18 cellular contexts compared by ENCODE assay signal in the genomic region with DNA sequence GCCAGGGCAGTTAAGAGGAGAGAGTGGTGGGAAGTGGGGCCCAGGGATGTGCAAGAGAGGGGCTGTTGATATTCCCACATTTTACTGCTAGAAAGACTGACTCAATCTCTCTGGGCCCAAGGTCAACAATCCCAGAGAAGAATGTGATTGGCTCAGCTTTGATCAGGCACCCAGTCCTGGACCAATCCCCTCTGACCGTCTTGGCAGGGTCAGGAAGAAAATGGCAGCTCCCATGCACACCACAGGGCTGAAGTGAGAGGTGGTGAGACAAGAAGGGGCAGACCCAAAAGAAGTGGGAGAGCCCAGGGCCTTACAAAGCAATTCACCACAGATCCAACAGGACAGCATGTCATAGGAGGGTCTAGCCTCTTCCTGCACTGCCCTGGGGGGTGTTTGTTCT. TPM values are rescaled to one million over a fixed set of nuclear protein-coding genes. Genes with fewer than 3 reads are reported as not detected.
DNase-seq lines count a peak whose midpoint lies in the region; TF ChIP-seq lines count a peak whose summit lies in the region.
"Had no signal": no experiment of that assay in that cellular context is flagged by ENCODE, and none has a peak within 500 bp of the region (broad histone marks: within the 10 kb centered on the region; RNA-seq: fewer than 3 reads in every experiment).

No MANE protein-coding gene starts in this region.

- peak overlapping the region; percentile 33 for H3K27ac Mint-ChIP-seq in T-helper 2 cell treated with Interferon-gamma antibody and Interleukin-4, amounts not matched to agents 5 μg/mL and 100 μg/mL, for 36 hours
- H3K27ac Mint-ChIP-seq in activated T-helper 2 cell treated with anti-CD3 and anti-CD28 coated beads, Interferon-gamma antibody, Interleukin-2, Interleukin-4, amounts not matched to agents 10 μg/mL and 5 μg/mL and 100 μg/mL, durations not matched to agents 14 hours and 24 hours and 36 hours = peak overlapping the region; percentile 39

- peak overlapping the region in 7 of 11 experiments; percentile 81 to 95 (median 90); a peak in 12 of 22 replicates for H3K4me2 ChIP-seq in BLaER1 treated with 17β-estradiol and CSF1 and Interleukin-3, amounts not matched to agents 10 nM and 100 nM
- no peak overlapping the region for H3K4me2 ChIP-seq in OCI-LY7 (ENCODE audit: low read length)

- H3K4me1 Mint-ChIP-seq in T-helper 2 cell treated with Interferon-gamma antibody and Interleukin-4, amounts not matched to agents 5 μg/mL and 100 μg/mL, for 36 hours (ENCODE audit: low read depth) = peaks cover 24% of the 10 kb centered on the region
- H3K4me1 Mint-ChIP-seq in activated T-helper 2 cell treated with anti-CD3 and anti-CD28 coated beads, Interferon-gamma antibody, Interleukin-2, Interleukin-4, amounts not matched to agents 10 μg/mL and 5 μg/mL and 100 μg/mL, durations not matched to agents 14 hours and 24 hours and 36 hours (ENCODE audit: low read depth) = peaks cover 45% of the 10 kb centered on the region

- H3K4me3 Mint-ChIP-seq in T-helper 2 cell treated with Interferon-gamma antibody and Interleukin-4, amounts not matched to agents 5 μg/mL and 100 μg/mL, for 36 hours = no peak overlapping the region
- H3K4me3 Mint-ChIP-seq in activated T-helper 2 cell treated with anti-CD3 and anti-CD28 coated beads, Interferon-gamma antibody, Interleukin-2, Interleukin-4, amounts not matched to agents 10 μg/mL and 5 μg/mL and 100 μg/mL, durations not matched to agents 14 hours and 24 hours and 36 hours (ENCODE audit: low read depth) = no peak overlapping the region

- no peaks in the 10 kb centered on the region for H3K27me3 Mint-ChIP-seq in T-helper 2 cell treated with Interferon-gamma antibody and Interleukin-4, amounts not matched to agents 5 μg/mL and 100 μg/mL, for 36 hours (ENCODE audit: low read depth)
- H3K27me3 Mint-ChIP-seq in activated T-helper 2 cell treated with anti-CD3 and anti-CD28 coated beads, Interferon-gamma antibody, Interleukin-2, Interleukin-4, amounts not matched to agents 10 μg/mL and 5 μg/mL and 100 μg/mL, durations not matched to agents 14 hours and 24 hours and 36 hours (ENCODE audit: low read depth) = no peaks in the 10 kb centered on the region

- POLR2A ChIA-PET in OCI-LY7 (lab: Charles Lee) = no interaction called here

- no peak for TF ChIP-seq POLR2A in tibial nerve (IDR thresholded peaks at IDR 0.05)

- H3K36me3 Mint-ChIP-seq in T-helper 2 cell treated with Interferon-gamma antibody and Interleukin-4, amounts not matched to agents 5 μg/mL and 100 μg/mL, for 36 hours (ENCODE audit: low read depth) = no peaks in the 10 kb centered on the region
- no peaks in the 10 kb centered on the region for H3K36me3 Mint-ChIP-seq in activated T-helper 2 cell treated with anti-CD3 and anti-CD28 coated beads, Interferon-gamma antibody, Interleukin-2, Interleukin-4, amounts not matched to agents 10 μg/mL and 5 μg/mL and 100 μg/mL, durations not matched to agents 14 hours and 24 hours and 36 hours (ENCODE audit: low read depth)

- H3K79me2 ChIP-seq in OCI-LY7 (ENCODE audit: insufficient read depth, low read depth, low read length) = no peaks in the 10 kb centered on the region

- BruUV-seq in OCI-LY7 (replicated peaks; lab: Mats Ljungman, UMichigan) = no TSS peak

- H3K9me3 Mint-ChIP-seq in T-helper 2 cell treated with Interferon-gamma antibody and Interleukin-4, amounts not matched to agents 5 μg/mL and 100 μg/mL, for 36 hours = no peaks in the 10 kb centered on the region
- no peaks in the 10 kb centered on the region for H3K9me3 Mint-ChIP-seq in activated T-helper 2 cell treated with anti-CD3 and anti-CD28 coated beads, Interferon-gamma antibody, Interleukin-2, Interleukin-4, amounts not matched to agents 10 μg/mL and 5 μg/mL and 100 μg/mL, durations not matched to agents 14 hours and 24 hours and 36 hours

- H3K9me2 ChIP-seq in OCI-LY7 (ENCODE audit: insufficient read depth, low read length) = no peaks in the 10 kb centered on the region

- peak overlapping the region in 6 of 11 experiments; percentile 3 to 97 (median 94); a peak in 7 of 22 replicates for H3K27ac ChIP-seq in BLaER1 treated with 17β-estradiol and CSF1 and Interleukin-3, amounts not matched to agents 10 nM and 100 nM
- H3K27ac ChIP-seq in OCI-LY7 (ENCODE audit: low read depth, low read length, poor library complexity, severe bottlenecking) (no peak overlapping the region), tibial nerve (no peak overlapping the region)
- H3K27ac ChIP-seq: 22Rv1 had no signal

- no peaks in the 10 kb centered on the region for H4K20me1 ChIP-seq in BLaER1 treated with 17β-estradiol and CSF1 and Interleukin-3, amounts not matched to agents 10 nM and 100 nM
- no peaks in the 10 kb centered on the region for H4K20me1 ChIP-seq in OCI-LY7 (ENCODE audit: insufficient read depth, low read length)

- no peak overlapping the region; a peak in 1 of 22 replicates for H3K9ac ChIP-seq in BLaER1 treated with 17β-estradiol and CSF1 and Interleukin-3, amounts not matched to agents 10 nM and 100 nM

- H3K9me3 ChIP-seq in BLaER1 treated with 17β-estradiol and CSF1 and Interleukin-3, amounts not matched to agents 10 nM and 100 nM (replicated peaks in 1 of 11) = no peaks in the 10 kb centered on the region
- no peaks in the 10 kb centered on the region for H3K9me3 ChIP-seq in OCI-LY7 (ENCODE audit: low read length)
- no peaks in the 10 kb centered on the region for H3K9me3 ChIP-seq in tibial nerve

- H3K27me3 ChIP-seq in BLaER1 treated with 17β-estradiol and CSF1 and Interleukin-3, amounts not matched to agents 10 nM and 100 nM = no peaks in the 10 kb centered on the region
- H3K27me3 ChIP-seq in tibial nerve = no peaks in the 10 kb centered on the region

- WGBS in tibial nerve, 2 donors = 80 to 84% methylated on average over 1 of the region's 1 CpG

- peaks cover 39 to 93% (median 72%) of the 10 kb centered on the region in 10 experiments for H3K4me1 ChIP-seq in BLaER1 treated with 17β-estradiol and CSF1 and Interleukin-3, amounts not matched to agents 10 nM and 100 nM
- H3K4me1 ChIP-seq in OCI-LY7 (ENCODE audit: insufficient read depth, low read length, poor library complexity, severe bottlenecking) = peaks cover 33% of the 10 kb centered on the region
- H3K4me1 ChIP-seq in tibial nerve = peaks cover 0 to 57% (median 42%) of the 10 kb centered on the region in 4 donors

- CTCF ChIA-PET in OCI-LY7 (lab: Charles Lee; ENCODE audit: unreplicated experiment) = no interaction called here

- H3K4me3 ChIP-seq in BLaER1 treated with 17β-estradiol and CSF1 and Interleukin-3, amounts not matched to agents 10 nM and 100 nM = no peak overlapping the region
- no peak overlapping the region for H3K4me3 ChIP-seq in fibroblast of mammary gland (ENCODE audit: control insufficient read depth, low read depth, low read length)
- H3K4me3 ChIP-seq in OCI-LY7 (ENCODE audit: low read depth, low read length, poor library complexity, severe bottlenecking) = no peak overlapping the region
- H3K4me3 ChIP-seq in tibial nerve = no peak overlapping the region

- DNase-seq in T-helper 2 cell treated with Interferon-gamma antibody and Interleukin-4, amounts not matched to agents 5 μg/mL and 100 μg/mL, for 36 hours (ENCODE audit: low spot score) = no peak
- DNase-seq in T-helper 2 cell = no peak
- DNase-seq in activated T-helper 2 cell treated with anti-CD3 and anti-CD28 coated beads, Interferon-gamma antibody, Interleukin-2, Interleukin-4, amounts not matched to agents 10 μg/mL and 5 μg/mL and 100 μg/mL, durations not matched to agents 14 hours and 24 hours and 36 hours (ENCODE audit: low spot score) = no peak
- DNase-seq in fibroblast of mammary gland (ENCODE audit: low read depth) = peak; percentile 6
- no peak for DNase-seq in OCI-LY7 (ENCODE audit: low spot score)
- no peak for DNase-seq in central memory CD4-positive, alpha-beta T cell
- DNase-seq in tibial nerve (ENCODE audit: low spot score in 2 of 2) = no peak
- DNase-seq: COR-L47, HCEC 1CT, Karpas-422, MM.1S, NCI-H1930, NCI-H2171 treated with DMSO at 0.1 percent for 48 hours, NCI-H82 had no signal

- TF ChIP-seq EP300 in tibial nerve (IDR thresholded peaks at IDR 0.05) = no peak

- no peak overlapping the region for H2AFZ ChIP-seq in OCI-LY7 (ENCODE audit: low read length)

- intact Hi-C loops in activated T-helper 2 cell treated with anti-CD3 and anti-CD28 coated beads, Interferon-gamma antibody, Interleukin-2, Interleukin-4, amounts not matched to agents 10 μg/mL and 5 μg/mL and 100 μg/mL, durations not matched to agents 14 hours and 24 hours and 36 hours (cut with micrococcal nuclease) = no loop called here
- intact Hi-C loops in OCI-LY7 (cut with micrococcal nuclease; ENCODE audit: unreplicated experiment) = loop anchor here (10.0 kb wide), 1 partner anchor 172 kb away; no protein-coding TSS in a partner anchor

- no peaks in the 10 kb centered on the region for H3K36me3 ChIP-seq in BLaER1 treated with 17β-estradiol and CSF1 and Interleukin-3, amounts not matched to agents 10 nM and 100 nM
- no peaks in the 10 kb centered on the region for H3K36me3 ChIP-seq in OCI-LY7 (ENCODE audit: insufficient read depth, low read length)
- H3K36me3 ChIP-seq in tibial nerve = no peaks in the 10 kb centered on the region

- no peak for TF ChIP-seq CTCF in fibroblast of mammary gland (conservative IDR thresholded peaks at IDR 0.05; ENCODE audit: control insufficient read depth, insufficient read depth, low read depth, low read length)
- no peak for TF ChIP-seq CTCF in OCI-LY7 (conservative IDR thresholded peaks at IDR 0.05; ENCODE audit: low read length)
- TF ChIP-seq CTCF in tibial nerve (IDR thresholded peaks at IDR 0.05) = no peak

RNA-seq across cellular contexts. Expression of a gene that starts 3.3 kb away (rescaled TPM):
- total RNA-seq in activated T-helper 2 cell treated with anti-CD3 and anti-CD28 coated beads, Interferon-gamma antibody, Interleukin-2, Interleukin-4, amounts not matched to agents 10 μg/mL and 5 μg/mL and 100 μg/mL, durations not matched to agents 14 hours and 24 hours and 36 hours = 0.11 and 0.18 TPM in 2 replicates
- 0.09 TPM in 1 of 2 replicates, not detected in the other for total RNA-seq in OCI-LY7 (2014; rRNA removed; shearing (Covaris generic))
- total RNA-seq in OCI-LY7 (2022) = 0.09 and 0.15 TPM in 2 replicates
- total RNA-seq in tibial nerve = under 1 TPM; 0.20 to 0.42 (median 0.26) TPM
- total RNA-seq: HepG2, NCI-H460 had no signal

RNA-seq across cellular contexts. Expression of a gene that starts 50.5 kb away (rescaled TPM):
- total RNA-seq in activated T-helper 2 cell treated with anti-CD3 and anti-CD28 coated beads, Interferon-gamma antibody, Interleukin-2, Interleukin-4, amounts not matched to agents 10 μg/mL and 5 μg/mL and 100 μg/mL, durations not matched to agents 14 hours and 24 hours and 36 hours = 56.5 and 61.9 TPM in 2 replicates
- total RNA-seq in OCI-LY7 (2014; rRNA removed; shearing (Covaris generic)) = 2.1 and 2.2 TPM in 2 replicates
- total RNA-seq in OCI-LY7 (2022) (4.9 and 9.0 TPM in 2 replicates), tibial nerve (100 to 1,000 TPM; 133 to 227 (median 151) TPM)

Comparison
In these comparisons a context has a peak if more than half of its experiments do, and no peak if none do; other contexts are left out.
1. H3K27ac ChIP-seq: peak in BLaER1 treated with 17β-estradiol and CSF1 and Interleukin-3, amounts not matched to agents 10 nM and 100 nM (6 of 11); none in OCI-LY7 (single experiment) and tibial nerve (0 of 4).